ENCODE assay signal across 8 cellular contexts in the genomic region with DNA sequence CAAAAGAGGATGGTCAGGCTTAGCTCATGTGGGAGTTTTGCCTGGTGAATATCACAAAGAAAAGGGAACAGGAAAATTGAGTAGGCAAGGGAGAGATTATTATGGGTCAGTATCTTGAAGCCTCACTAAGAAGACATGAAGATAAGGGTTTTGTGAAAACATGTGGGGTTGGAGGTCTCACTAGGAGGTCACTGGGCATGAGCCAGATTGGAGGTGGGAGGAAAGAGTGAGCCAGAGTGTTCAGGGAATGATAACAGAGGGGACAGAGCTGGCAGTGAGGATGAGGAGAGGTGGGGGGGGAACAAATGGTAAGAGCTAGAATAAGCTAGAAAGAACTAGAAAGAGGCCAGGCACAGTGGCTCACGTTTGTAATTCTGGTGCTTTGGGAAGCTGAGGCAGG.
"Had no signal": no experiment of that assay in that cellular context is flagged by ENCODE, and none has a peak within 500 bp of the region (broad histone marks: within the 10 kb centered on the region; RNA-seq: fewer than 3 reads in every experiment).

No MANE protein-coding gene starts in this region.

- DNase-seq: GM23248, GOT3, H7, KG1 had no signal

- H3K9me3 ChIP-seq: HAP-1 had no signal

- H3K9ac ChIP-seq: GM23248 had no signal

- H3K36me3 ChIP-seq: HAP-1 had no signal

- H3K4me1 ChIP-seq: HAP-1 had no signal

- H3K4me3 ChIP-seq: GM23248, HAP-1 had no signal

- H3K27ac ChIP-seq: GM23248, HL-60 had no signal

- ATAC-seq: HCT116, HepG2 had no signal

- H2AFZ ChIP-seq: GM23248 had no signal

- FAIRE-seq: HepG2 had no signal
